ENCODE assay signal across 11 cellular contexts in genomic region chr5:93010037-93010436, GRCh38.
"Had no signal": no experiment of that assay in that cellular context is flagged by ENCODE, and none has a peak within 500 bp of the region (broad histone marks: within the 10 kb centered on the region; RNA-seq: fewer than 3 reads in every experiment).

No MANE protein-coding gene starts in this region.

- DNase-seq: GM23248, GOT3, H7, H9, HCEC 1CT, HFFc6 had no signal

- H3K27ac Mint-ChIP-seq: GM23338, HFFc6 had no signal

- H3K4me3 Mint-ChIP-seq: GM23338, H9, HFFc6 had no signal

- H3K27ac ChIP-seq: GM23248 had no signal

- H3K4me2 ChIP-seq: GM23338 had no signal

- FAIRE-seq: H1, H54 had no signal

- H3K36me3 ChIP-seq: HAP-1 had no signal

- H3K9me3 Mint-ChIP-seq: HFFc6 had no signal

- H2AFZ ChIP-seq: GM23248, GM23338 had no signal

- H3K4me3 ChIP-seq: GM23248, GM23338, HAP-1 had no signal

- ATAC-seq: GM23338, HCT116 had no signal

- H3K9ac ChIP-seq: GM23248 had no signal

- H3K9me3 ChIP-seq: HAP-1 had no signal
